Comparison of ENCODE assay signal across 8 cellular contexts in the genomic region with DNA sequence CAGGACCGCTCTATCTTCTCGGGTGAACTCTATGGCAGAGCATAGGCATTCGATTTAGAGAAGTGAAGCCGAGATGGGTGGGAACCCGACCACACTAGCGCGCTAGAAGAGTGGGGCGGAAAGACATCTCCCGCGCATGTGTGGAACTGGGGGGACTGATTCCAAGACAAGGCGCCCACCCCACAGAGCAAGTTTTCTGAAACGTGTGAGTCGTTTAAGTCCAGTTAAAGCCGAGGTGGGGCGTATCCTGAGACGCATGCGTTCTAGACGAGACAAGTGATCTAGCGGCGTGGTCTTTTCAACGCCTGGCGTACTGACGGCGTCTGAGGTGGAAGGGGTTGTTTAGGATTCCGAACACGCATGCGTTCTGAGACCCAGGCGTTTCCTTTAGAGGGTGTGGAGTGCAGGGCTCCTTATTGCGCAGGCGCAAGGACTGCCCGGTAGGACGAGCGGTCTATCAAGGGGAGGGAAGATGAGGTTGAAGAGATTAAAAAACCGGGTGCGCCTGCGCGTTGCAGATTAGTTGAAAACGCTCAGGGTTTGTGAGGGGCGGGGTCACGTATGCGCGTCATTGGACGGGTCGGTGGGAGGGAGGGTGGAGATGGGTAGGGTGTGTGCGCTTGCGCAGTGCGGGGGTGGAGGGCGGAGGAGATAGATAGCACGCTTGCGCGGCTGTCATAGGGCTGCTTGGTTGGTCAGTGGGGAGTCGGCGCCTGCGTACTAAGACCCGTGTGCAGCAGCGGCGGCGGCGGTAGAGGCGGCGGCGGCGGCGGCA. TPM values are rescaled to one million over a fixed set of nuclear protein-coding genes. Genes with fewer than 3 reads are reported as not detected.
DNase-seq lines count a peak whose midpoint lies in the region; ATAC-seq, FAIRE-seq and TF ChIP-seq lines count a peak whose summit lies in the region.

A gene (plus strand): TSS at position 718 of the 775 bp plus-strand sequence. CDS start 2,008 bp downstream, outside the sequence.

- in situ Hi-C loops in IMR-90 (cut with MboI; ENCODE audit: low sequenced_read_pairs) = loop anchor here (10.0 kb wide), 1 partner anchor 262 kb away; a partner anchor contains a TSS

- no peaks in the 10 kb centered on the region; the same call in 1 of the 2 replicates for H3K4me1 ChIP-seq in IMR-90 (ENCODE audit: control insufficient read depth, insufficient read depth, low read length)
- peaks cover 12% of the 10 kb centered on the region for H3K4me1 ChIP-seq in endothelial cell of umbilical vein (ENCODE audit: control insufficient read depth, extremely low read depth, insufficient read depth, low read length)

- no peak within 1 kb of the TSS for H2BK20ac ChIP-seq in IMR-90 (ENCODE audit: low read depth, low read length)

- peak within 1 kb of the TSS; percentile 87 for H2BK5ac ChIP-seq in IMR-90 (ENCODE audit: low read depth, low read length, poor library complexity, severe bottlenecking)

- H3K79me2 ChIP-seq in endothelial cell of umbilical vein (ENCODE audit: control insufficient read depth, insufficient read depth, low read length) = peaks cover 43% of the 10 kb centered on the region

- H3K27ac ChIP-seq in IMR-90 (ENCODE audit: insufficient read depth, low read length) (peak within 1 kb of the TSS; percentile 74), endothelial cell of umbilical vein (ENCODE audit: insufficient read depth, low read depth, low read length) (peak within 1 kb of the TSS; percentile 83)

- H3K27me3 ChIP-seq in IMR-90 (ENCODE audit: control insufficient read depth, insufficient read depth, low read length) (no peaks in the 10 kb centered on the region; the same call in 1 of the 2 replicates), endothelial cell of umbilical vein (ENCODE audit: control insufficient read depth in 2 of 2, insufficient read depth in 2 of 2, low read length in 2 of 2) (no peaks in the 10 kb centered on the region)

- H3K14ac ChIP-seq in IMR-90 (replicated peaks; ENCODE audit: low read depth, low read length) = peak within 1 kb of the TSS; percentile 57

- H2AFZ ChIP-seq in IMR-90 (replicated peaks; ENCODE audit: low read length, poor library complexity) = peak within 1 kb of the TSS; percentile 93
- H2AFZ ChIP-seq in endothelial cell of umbilical vein (ENCODE audit: low read depth, low read length) = peak within 1 kb of the TSS; percentile 53

- H3K36me3 ChIP-seq in IMR-90 (ENCODE audit: control insufficient read depth, insufficient read depth, low read length) = peaks cover 16% of the 10 kb centered on the region
- H3K36me3 ChIP-seq in endothelial cell of umbilical vein (ENCODE audit: control insufficient read depth in 2 of 2, extremely low read depth in 1 of 2, insufficient read depth in 2 of 2, low read length in 2 of 2) = peaks cover 22% of the 10 kb centered on the region in 2 experiments

- TF ChIP-seq CTCF in D721Med (IDR thresholded peaks at IDR 0.05; ENCODE audit: insufficient read depth, missing control alignments) (no peak), IMR-90 (conservative IDR thresholded peaks at IDR 0.05; ENCODE audit: low read depth, low read length) (no peak), endothelial cell of umbilical vein (IDR thresholded peaks at IDR 0.05; ENCODE audit: extremely low read depth in 1 of 2, insufficient read depth in 1 of 2, low read depth in 1 of 2, low read length in 2 of 2) (no peak)

- dilution Hi-C loops in IMR-90 (cut with HindIII; ENCODE audit: low sequenced_read_pairs, unreplicated experiment) (no loop called here), endothelial cell of umbilical vein (cut with MboI; ENCODE audit: extremely low pct_ligation_motif_present, low sequenced_read_pairs) (no loop called here)

- peak within 1 kb of the TSS; percentile 78 for H3K4ac ChIP-seq in IMR-90 (ENCODE audit: low read depth, low read length)

- H4K5ac ChIP-seq in IMR-90 (ENCODE audit: low read depth, low read length) = peak within 1 kb of the TSS; percentile 22

- H4K20me1 ChIP-seq in IMR-90 (ENCODE audit: insufficient read depth, low read length) (peaks cover 37% of the 10 kb centered on the region), endothelial cell of umbilical vein (replicated peaks; ENCODE audit: control insufficient read depth, extremely low read depth, insufficient read depth, low read length) (peaks cover 4% of the 10 kb centered on the region)

- peak within 1 kb of the TSS; percentile 70 for H4K91ac ChIP-seq in IMR-90 (ENCODE audit: insufficient read depth, low read depth, low read length)

- peak within 1 kb of the TSS; percentile 78; the same call in 1 of the 2 replicates for H3K23ac ChIP-seq in IMR-90 (ENCODE audit: low read depth, low read length)

- H2BK120ac ChIP-seq in IMR-90 (ENCODE audit: low read depth, low read length) = peak within 1 kb of the TSS; percentile 56; the same call in 1 of the 2 replicates

- peak within 1 kb of the TSS; percentile 68 for H3K4me3 ChIP-seq in IMR-90 (ENCODE audit: insufficient read depth, low read depth, low read length)
- peak within 1 kb of the TSS; percentile 71 to 93 (median 87) for H3K4me3 ChIP-seq in endothelial cell of umbilical vein (replicated peaks in 1 of 3; ENCODE audit: insufficient read depth in 1 of 3, low read depth in 1 of 3, low read length in 3 of 3)

- H3K9me3 ChIP-seq in IMR-90 (ENCODE audit: control insufficient read depth, insufficient read depth, low read length) (no peaks in the 10 kb centered on the region), endothelial cell of umbilical vein (replicated peaks; ENCODE audit: control insufficient read depth, insufficient read depth, low read length) (no peaks in the 10 kb centered on the region)

- H2AK5ac ChIP-seq in IMR-90 (ENCODE audit: low read depth, low read length) = peak within 1 kb of the TSS; percentile 87; the same call in 1 of the 2 replicates

- H3K9me1 ChIP-seq in IMR-90 (ENCODE audit: insufficient read depth, low read length) (peaks cover 9% of the 10 kb centered on the region; the same call in 1 of the 2 replicates), endothelial cell of umbilical vein (replicated peaks; ENCODE audit: control insufficient read depth, extremely low read depth, insufficient read depth, low read length) (no peaks in the 10 kb centered on the region)

- H2BK15ac ChIP-seq in IMR-90 (ENCODE audit: low read depth, low read length) = peak within 1 kb of the TSS; percentile 4; the same call in 1 of the 3 replicates

- H3K56ac ChIP-seq in IMR-90 (ENCODE audit: extremely low read depth, insufficient read depth, low read length) = peak within 1 kb of the TSS; percentile 76

- H3K79me1 ChIP-seq in IMR-90 (ENCODE audit: low read depth in 1 of 2, low read length in 2 of 2) = peaks cover 7 to 35% of the 10 kb centered on the region in 2 experiments; a peak in 3 of 4 replicates

- intact Hi-C loops in IMR-90 (cut with micrococcal nuclease) (no loop called here), endothelial cell of umbilical vein (cut with micrococcal nuclease) (loop anchor here (2.0 kb wide), 1 partner anchor 92 kb away; no protein-coding TSS in a partner anchor)

- 0% methylated on average over 25 of the region's 64 CpGs; no CpG with 5 or more reads in 1 of the 2 experiments for WGBS in IMR-90 (ENCODE audit: extremely low coverage in 2 of 2, insufficient read length in 1 of 2), 2 experiments

- H2AK9ac ChIP-seq in IMR-90 (replicated peaks; ENCODE audit: low read depth, low read length, poor library complexity) = peak within 1 kb of the TSS; percentile 99

- H3K4me2 ChIP-seq in IMR-90 (ENCODE audit: low read depth, low read length) = peak within 1 kb of the TSS; percentile 98
- peak within 1 kb of the TSS; percentile 80 for H3K4me2 ChIP-seq in endothelial cell of umbilical vein (ENCODE audit: insufficient read depth, low read length)

- peak; percentile 62 for ATAC-seq in GM21526 (IDR thresholded peaks at IDR 0.05; ENCODE audit: low FRiP score, unreplicated experiment)
- peak; percentile 86 for ATAC-seq in IMR-90 (ENCODE audit: low read depth)

- no peak for TF ChIP-seq RAD21 in IMR-90 (IDR thresholded peaks at IDR 0.05; ENCODE audit: low read length)

- peak within 1 kb of the TSS; percentile 77 for H3K9ac ChIP-seq in IMR-90 (ENCODE audit: low read depth, low read length)
- peak within 1 kb of the TSS; percentile 97 for H3K9ac ChIP-seq in endothelial cell of umbilical vein (replicated peaks; ENCODE audit: extremely low read depth, insufficient read depth, low read length)

- DNase-seq in D721Med (ENCODE audit: insufficient read length, low spot score) = peak; percentile 92
- DNase-seq in IMR-90 = peak; percentile 100
- DNase-seq in OCI-M1 (lab: John Stamatoyannopoulos, UW) = peak; percentile 100
- DNase-seq in activated T-cell treated with anti-CD3 and anti-CD28 coated beads for 24 hours (ENCODE audit: low read depth) = peak; percentile 100
- peak; percentile 100 for DNase-seq in endothelial cell of umbilical vein (ENCODE audit: low read depth, low spot score)
- peak; percentile 99 for DNase-seq in middle frontal gyrus (ENCODE audit: extremely low spot score, low spot score)
- peak; percentile 100 for DNase-seq in stimulated activated CD8-positive, alpha-beta memory T cell treated with anti-CD3 and anti-CD28 coated beads, Interleukin-2, amount 100 ng/mL, for 48 hours (ENCODE audit: low read depth in 2 of 2)

- BruUV-seq in IMR-90 (replicated peaks; lab: Mats Ljungman, UMichigan) (no TSS peak), endothelial cell of umbilical vein (replicated peaks; lab: Mats Ljungman, UMichigan) (TSS peak; percentile 47)

- peak within 1 kb of the TSS; percentile 45 to 91 for H4K8ac ChIP-seq in IMR-90 (ENCODE audit: low read depth in 2 of 2, low read length in 2 of 2)

- CTCF ChIA-PET in IMR-90 (lab: Yijun Ruan, JAX) (no interaction called here), endothelial cell of umbilical vein (lab: Charles Lee) (no interaction called here)

- peak; percentile 69; the same call in 1 of the 2 replicates for TF ChIP-seq POLR2A in IMR-90 (IDR thresholded peaks at IDR 0.05; ENCODE audit: low read depth, low read length)
- peak; percentile 83 for TF ChIP-seq POLR2A in endothelial cell of umbilical vein (IDR thresholded peaks at IDR 0.05; ENCODE audit: low read depth, low read length)

- POLR2A ChIA-PET in IMR-90 (lab: Charles Lee; ENCODE audit: unreplicated experiment) = no interaction called here
- POLR2A ChIA-PET in endothelial cell of umbilical vein (lab: Charles Lee) = no interaction called here

- peak within 1 kb of the TSS; percentile 46 for H3K18ac ChIP-seq in IMR-90 (ENCODE audit: low read depth, low read length)

- FAIRE-seq in D721Med (lab: Jason Lieb, UNC) (peak; percentile 84), endothelial cell of umbilical vein (lab: Jason Lieb, UNC) (peak; percentile 99)

RNA-seq across cellular contexts. Expression of the gene that starts here (rescaled TPM):
- total RNA-seq in IMR-90 (2012; rRNA removed) = 718 and 883 TPM in 2 replicates
- polyA plus RNA-seq in IMR-90 (2012; rRNA removed) = 660 and 782 TPM in 2 replicates
- 980 and 1,099 TPM in 2 replicates for polyA plus RNA-seq in IMR-90 (2012; cell fraction: cytosol; rRNA removed)
- 459 and 607 TPM in 2 replicates for polyA plus RNA-seq in IMR-90 (2012; cell fraction: nucleus; rRNA removed; ENCODE audit: low replicate concordance)
- 847 and 859 TPM in 2 replicates for total RNA-seq in endothelial cell of umbilical vein
- 650 and 689 TPM in 2 replicates for polyA plus RNA-seq in endothelial cell of umbilical vein
- polyA plus RNA-seq in endothelial cell of umbilical vein (2011; cell fraction: cytosol; rRNA removed) = 764 and 866 TPM in 2 replicates
- polyA plus RNA-seq in endothelial cell of umbilical vein (2011; cell fraction: nucleus; rRNA removed) = 384 and 464 TPM in 2 replicates
- 811 and 879 TPM in 2 replicates for polyA plus RNA-seq in endothelial cell of umbilical vein (2012)
- polyA minus RNA-seq in endothelial cell of umbilical vein = 616 and 772 TPM in 2 replicates
- polyA minus RNA-seq in endothelial cell of umbilical vein (2011; cell fraction: cytosol; rRNA and poly(A)+ RNA removed) = 697 TPM
- 124 and 157 TPM in 2 replicates for polyA minus RNA-seq in endothelial cell of umbilical vein (2011; cell fraction: nucleus; rRNA and poly(A)+ RNA removed)

Comparison
In these comparisons a context has a peak if more than half of its experiments do, and no peak if none do; other contexts are left out.
1. Peak in every context shown above with its lines: DNase-seq, ATAC-seq, H3K4me3 ChIP-seq and H3K27ac ChIP-seq.